Comparison of ENCODE assay signal across 8 cellular contexts in the genomic region with DNA sequence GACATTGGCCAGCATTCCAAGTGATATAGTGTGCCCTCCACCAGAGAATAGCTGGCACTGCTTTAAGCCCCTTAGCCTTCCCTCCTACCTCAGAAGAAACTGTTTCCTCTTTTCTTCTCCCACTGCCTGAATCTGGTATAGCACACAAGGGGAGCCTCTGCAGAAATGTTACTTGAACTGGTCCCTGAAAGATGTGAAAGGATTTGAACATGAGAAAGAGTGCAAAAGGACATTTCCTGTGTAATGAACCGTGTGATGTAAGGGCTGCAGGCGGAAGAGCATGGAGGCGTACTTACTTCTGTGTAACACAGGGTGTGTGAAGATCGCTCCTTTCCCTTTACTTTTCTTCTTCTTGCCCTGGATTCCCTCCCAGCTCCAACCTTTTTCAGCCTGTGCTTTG. TPM values are rescaled to one million over a fixed set of nuclear protein-coding genes. Genes with fewer than 3 reads are reported as not detected.
A peak's percentile ranks its signal among the peaks of the same experiment; 100 is the strongest.
DNase-seq lines count a peak whose midpoint lies in the region; ATAC-seq, FAIRE-seq and TF ChIP-seq lines count a peak whose summit lies in the region.

No MANE protein-coding gene starts in this region.

- peaks cover 90% of the 10 kb centered on the region for H3K4me1 Mint-ChIP-seq in CD8-positive, alpha-beta T cell (ENCODE audit: low read depth)

- peaks cover 100% of the 10 kb centered on the region for H3K79me2 ChIP-seq in SK-N-SH (ENCODE audit: insufficient read depth)

- no peak for DNase-seq in CD8-positive, alpha-beta T cell
- DNase-seq in SK-N-SH, result no peak
- DNase-seq in kidney, result no peak
- no peak for DNase-seq in SHP77 treated with DMSO at 0.1 percent for 48 hours (lab: John Stamatoyannopoulos, UW)
- DNase-seq in A172 (ENCODE audit: low spot score), result no peak

- H3K4me1 ChIP-seq in CD8-positive, alpha-beta T cell (ENCODE audit: insufficient read depth, low read length), result peaks cover 45% of the 10 kb centered on the region
- H3K4me1 ChIP-seq in SK-N-SH (ENCODE audit: control insufficient read depth in 1 of 2, insufficient read depth in 2 of 2, low read depth in 1 of 2, low read length in 1 of 2) (peaks cover 6 to 63% of the 10 kb centered on the region in 2 experiments; a peak in 3 of 4 replicates), kidney (ENCODE audit: control insufficient read depth in 1 of 2, insufficient read depth in 1 of 2, low read depth in 1 of 2, low read length in 2 of 2) (peaks cover 20 to 31% of the 10 kb centered on the region in 2 donors)

- peaks cover 81% of the 10 kb centered on the region for H4K20me1 ChIP-seq in SK-N-SH (ENCODE audit: insufficient read depth)

- no peak overlapping the region for H3K4me3 ChIP-seq in CD8-positive, alpha-beta T cell (ENCODE audit: low read depth, low read length)
- H3K4me3 ChIP-seq in SK-N-SH (ENCODE audit: low read depth in 2 of 2, low read length in 1 of 2), result no peak overlapping the region
- peak overlapping the region; percentile 6 to 11 for H3K4me3 ChIP-seq in kidney (ENCODE audit: low read length in 2 of 2)

- POLR2A ChIA-PET in CD8-positive, alpha-beta T cell (lab: Charles Lee), result interaction anchor here (1.4 kb wide), 1 partner anchor 24 kb away, joined by 3 read pairs; no protein-coding TSS in a partner anchor
- POLR2A ChIA-PET in SK-N-SH (lab: Yijun Ruan, JAX), result interaction anchor here (1.7 kb wide), 1 partner anchor 8 kb away, joined by 6 read pairs; the partner anchor contains the start of gene TMOD3

- H3K9ac ChIP-seq in SK-N-SH, result no peak overlapping the region
- peak overlapping the region in 1 of 2 donors; percentile 1 for H3K9ac ChIP-seq in kidney (ENCODE audit: low read length in 2 of 2)

- H3K36me3 ChIP-seq in CD8-positive, alpha-beta T cell (ENCODE audit: insufficient read depth, low read length), result no peaks in the 10 kb centered on the region
- no peaks in the 10 kb centered on the region for H3K36me3 ChIP-seq in SK-N-SH (replicated peaks in 1 of 2; ENCODE audit: control insufficient read depth in 1 of 2, insufficient read depth in 2 of 2, low read length in 1 of 2)
- H3K36me3 ChIP-seq in kidney (ENCODE audit: control insufficient read depth in 1 of 2, insufficient read depth in 2 of 2, low read length in 2 of 2), result no peaks in the 10 kb centered on the region

- H3K9me2 ChIP-seq in SK-N-SH, result no peaks in the 10 kb centered on the region

- no peaks in the 10 kb centered on the region for H3K9me3 Mint-ChIP-seq in CD8-positive, alpha-beta T cell

- 81% methylated on average over 4 of the region's 4 CpGs for WGBS in SK-N-SH (ENCODE audit: low lambda C conversion rate)

- no peak overlapping the region for H2AFZ ChIP-seq in SK-N-SH (ENCODE audit: low read depth)

- no peak for TF ChIP-seq RAD21 in SK-N-SH (IDR thresholded peaks at IDR 0.05; ENCODE audit: low read length)

- TF ChIP-seq EP300 in SK-N-SH (IDR thresholded peaks at IDR 0.05; ENCODE audit: borderline replicate concordance in 1 of 2, low read depth in 1 of 2, low read length in 1 of 2), result no peak

- H3K4me3 Mint-ChIP-seq in CD8-positive, alpha-beta T cell, result peak overlapping the region; percentile 57

- intact Hi-C loops in CD8-positive, alpha-beta T cell (cut with DNase I, micrococcal nuclease), result loop anchor here in 1 of 2 experiments (1.0 kb wide), 1 partner anchor 7 kb away; no protein-coding TSS in a partner anchor
- intact Hi-C loops in kidney (cut with DNase I), result no loop called here

- peak overlapping the region; percentile 52 for H3K4me2 ChIP-seq in SK-N-SH

- no peaks in the 10 kb centered on the region for H3K27me3 Mint-ChIP-seq in CD8-positive, alpha-beta T cell (ENCODE audit: low read depth)

- no peaks in the 10 kb centered on the region for H3K9me3 ChIP-seq in CD8-positive, alpha-beta T cell (ENCODE audit: low read length)
- H3K9me3 ChIP-seq in SK-N-SH, result no peaks in the 10 kb centered on the region
- no peaks in the 10 kb centered on the region for H3K9me3 ChIP-seq in kidney (ENCODE audit: control insufficient read depth in 1 of 2, low read length in 2 of 2)

- no peak for FAIRE-seq in kidney (lab: Jason Lieb, UNC)

- CTCF ChIA-PET in CD8-positive, alpha-beta T cell (lab: Charles Lee), result interaction anchor here (1.2 kb wide), 1 partner anchor 85 kb away, joined by 3 read pairs; no protein-coding TSS in a partner anchor
- CTCF ChIA-PET in SK-N-SH (lab: Yijun Ruan, JAX), result interaction anchor here (1.4 to 1.6 kb wide), 3 partner anchors 19 to 61 kb away, joined by 4 to 5 read pairs (median 4); no protein-coding TSS in a partner anchor

- peak; percentile 62 for ATAC-seq in CD8-positive, alpha-beta T cell
- peak; percentile 59 for ATAC-seq in GM19463 (IDR thresholded peaks at IDR 0.05; ENCODE audit: unreplicated experiment)
- ATAC-seq in GM18519 (IDR thresholded peaks at IDR 0.05; ENCODE audit: low FRiP score, unreplicated experiment), result no peak
- ATAC-seq in HG03469 (IDR thresholded peaks at IDR 0.05; ENCODE audit: unreplicated experiment), result no peak

- H3K27ac ChIP-seq in CD8-positive, alpha-beta T cell (ENCODE audit: low read depth, low read length), result no peak overlapping the region
- H3K27ac ChIP-seq in SK-N-SH (ENCODE audit: low read depth in 2 of 2, low read length in 1 of 2), result peak overlapping the region in 1 of 2 experiments; percentile 61; a peak in 2 of 4 replicates
- no peak overlapping the region for H3K27ac ChIP-seq in kidney (ENCODE audit: low read depth in 2 of 2, low read length in 2 of 2)

- peaks cover 2% of the 10 kb centered on the region for H3K36me3 Mint-ChIP-seq in CD8-positive, alpha-beta T cell

- peak overlapping the region; percentile 72 for H3K27ac Mint-ChIP-seq in CD8-positive, alpha-beta T cell

- no peak for TF ChIP-seq CTCF in CD8-positive, alpha-beta T cell (IDR thresholded peaks at IDR 0.05)
- TF ChIP-seq CTCF in SK-N-SH (IDR thresholded peaks at IDR 0.05) (no peak), kidney (IDR thresholded peaks at IDR 0.05; ENCODE audit: borderline replicate concordance, extremely low read depth, insufficient read depth) (no peak)

- no peaks in the 10 kb centered on the region for H3K27me3 ChIP-seq in CD8-positive, alpha-beta T cell (ENCODE audit: insufficient read depth, low read length)
- H3K27me3 ChIP-seq in SK-N-SH (ENCODE audit: insufficient read depth), result no peaks in the 10 kb centered on the region

- peaks cover 30% of the 10 kb centered on the region for H3F3A ChIP-seq in SK-N-SH (replicated peaks; ENCODE audit: insufficient read depth)

TF ChIP-seq in SK-N-SH, 30 proteins besides CTCF, POLR2A, EP300 and RAD21:
- TF ChIP-seq RCOR1 (IDR thresholded peaks at IDR 0.05; ENCODE audit: low read length) (no peak), TCF12 (IDR thresholded peaks at IDR 0.05) (no peak), EZH2phosphoT487 (IDR thresholded peaks at IDR 0.05; ENCODE audit: borderline replicate concordance, low read depth) (no peak), YY1 (IDR thresholded peaks at IDR 0.05; ENCODE audit: low read depth) (no peak), GATA2 (CRISPR knock-in tag; IDR thresholded peaks at IDR 0.05) (no peak), MEF2A (IDR thresholded peaks at IDR 0.05; ENCODE audit: borderline replicate concordance, low read depth) (no peak), FOXM1 (IDR thresholded peaks at IDR 0.05; ENCODE audit: low read depth) (no peak), USF1 (IDR thresholded peaks at IDR 0.05; ENCODE audit: borderline replicate concordance, low read depth) (no peak), ELF1 (IDR thresholded peaks at IDR 0.05) (no peak), TAF1 (IDR thresholded peaks at IDR 0.05; ENCODE audit: borderline replicate concordance, low read depth, low read length) (no peak), FOXJ3 (CRISPR knock-in tag; IDR thresholded peaks at IDR 0.05) (no peak), CHD2 (IDR thresholded peaks at IDR 0.05; ENCODE audit: low read length, partially characterized antibody) (no peak)
- TF ChIP-seq, protein P1, sequence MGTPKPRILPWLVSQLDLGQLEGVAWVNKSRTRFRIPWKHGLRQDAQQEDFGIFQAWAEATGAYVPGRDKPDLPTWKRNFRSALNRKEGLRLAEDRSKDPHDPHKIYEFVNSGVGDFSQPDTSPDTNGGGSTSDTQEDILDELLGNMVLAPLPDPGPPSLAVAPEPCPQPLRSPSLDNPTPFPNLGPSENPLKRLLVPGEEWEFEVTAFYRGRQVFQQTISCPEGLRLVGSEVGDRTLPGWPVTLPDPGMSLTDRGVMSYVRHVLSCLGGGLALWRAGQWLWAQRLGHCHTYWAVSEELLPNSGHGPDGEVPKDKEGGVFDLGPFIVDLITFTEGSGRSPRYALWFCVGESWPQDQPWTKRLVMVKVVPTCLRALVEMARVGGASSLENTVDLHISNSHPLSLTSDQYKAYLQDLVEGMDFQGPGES (IDR thresholded peaks at IDR 0.05; ENCODE audit: low read depth, low read length), result no peak

RNA-seq across cellular contexts. Expression of gene TMOD3, which starts 8.3 kb away (rescaled TPM):
- total RNA-seq in CD8-positive, alpha-beta T cell, result 10 to 100 TPM; 32.7 to 32.9 TPM
- polyA plus RNA-seq in SK-N-SH (2012; rRNA removed) (6.0 and 7.6 TPM in 2 replicates), kidney (ENCODE audit: insufficient read depth, low read depth, low replicate concordance) (8.9 TPM)
- polyA plus RNA-seq in SK-N-SH (2012; cell fraction: cytosol; rRNA removed), result 10.1 and 12.7 TPM in 2 replicates
- polyA plus RNA-seq in SK-N-SH (2012; cell fraction: nucleus; rRNA removed), result 3.8 and 7.2 TPM in 2 replicates
- 49.0 TPM for total RNA-seq in kidney
- total RNA-seq in A172 (2014; rRNA removed; shearing (Covaris generic)), result 46.5 and 54.7 TPM in 2 replicates

Comparison
In these comparisons a context has a peak if more than half of its experiments do, and no peak if none do; other contexts are left out.
1. ATAC-seq: peak in CD8-positive, alpha-beta T cell (single experiment) and GM19463 (single experiment); none in GM18519 (single experiment) and HG03469 (single experiment).
2. H3K4me3 ChIP-seq: peak in kidney (2 of 2); none in CD8-positive, alpha-beta T cell (single experiment) and SK-N-SH (0 of 2).